ENCODE assay signal across 7 cellular contexts in genomic region chr22:50505776-50506610, GRCh38. TPM values are rescaled to one million over a fixed set of nuclear protein-coding genes. Genes with fewer than 3 reads are reported as not detected.
DNase-seq lines count a peak whose midpoint lies in the region; ATAC-seq and TF ChIP-seq lines count a peak whose summit lies in the region.
"Had no signal": no experiment of that assay in that cellular context is flagged by ENCODE, and none has a peak within 500 bp of the region (broad histone marks: within the 10 kb centered on the region; RNA-seq: fewer than 3 reads in every experiment).

No MANE protein-coding gene starts in this region.

- peaks cover 22% of the 10 kb centered on the region for H3K4me1 Mint-ChIP-seq in activated T-cell treated with anti-CD3 and anti-CD28 coated beads, Interleukin-2, amount 50 U/mL, for 72 hours (ENCODE audit: low read depth)
- peaks cover 9% of the 10 kb centered on the region for H3K4me1 Mint-ChIP-seq in type B pancreatic cell (ENCODE audit: unreplicated experiment)

- no peak overlapping the region for H3K27ac Mint-ChIP-seq in activated T-cell treated with anti-CD3 and anti-CD28 coated beads, Interleukin-2, amount 50 U/mL, for 72 hours
- no peak overlapping the region for H3K27ac Mint-ChIP-seq in type B pancreatic cell

- DNase-seq in activated T-cell treated with anti-CD3 and anti-CD28 coated beads, Interleukin-2, amount 50 U/mL, for 72 hours = no peak
- no peak for DNase-seq in activated T-cell treated with anti-CD3 and anti-CD28 coated beads, Interleukin-2, amount 50 U/mL, for 48 hours
- DNase-seq in epithelial cell of esophagus (ENCODE audit: low read depth) = no peak
- DNase-seq in type B pancreatic cell (ENCODE audit: extremely low spot score, unreplicated experiment) = peak; percentile 67
- DNase-seq in NCI-H128 (lab: John Stamatoyannopoulos, UW; ENCODE audit: unreplicated experiment) = no peak
- DNase-seq in mesenteric fat pad (ENCODE audit: low spot score) = no peak
- DNase-seq: NCI-H1092 treated with DMSO at 0.1 percent for 48 hours had no signal

- no peak for TF ChIP-seq CTCF in epithelial cell of esophagus (IDR thresholded peaks at IDR 0.05; ENCODE audit: insufficient read depth, low read depth, low read length, missing control alignments)
- TF ChIP-seq CTCF in type B pancreatic cell (conservative IDR thresholded peaks at IDR 0.05) = no peak

- H3K27me3 Mint-ChIP-seq in activated T-cell treated with anti-CD3 and anti-CD28 coated beads, Interleukin-2, amount 50 U/mL, for 72 hours (ENCODE audit: low read depth) = no peaks in the 10 kb centered on the region
- H3K27me3 Mint-ChIP-seq in type B pancreatic cell = no peaks in the 10 kb centered on the region

- peaks cover 0 to 7% of the 10 kb centered on the region in 2 donors for H3K36me3 Mint-ChIP-seq in activated T-cell treated with anti-CD3 and anti-CD28 coated beads, Interleukin-2, amount 50 U/mL, for 72 hours (ENCODE audit: insufficient read depth in 2 of 2)
- H3K36me3 Mint-ChIP-seq in type B pancreatic cell = no peaks in the 10 kb centered on the region

- ATAC-seq in activated T-cell treated with anti-CD3 and anti-CD28 coated beads, Interleukin-2, amount 50 U/mL, for 72 hours (replicated peaks in 1 of 2) = no peak

- H3K4me3 Mint-ChIP-seq in activated T-cell treated with anti-CD3 and anti-CD28 coated beads, Interleukin-2, amount 50 U/mL, for 72 hours = peak overlapping the region; percentile 89 to 97
- peak overlapping the region; percentile 93 for H3K4me3 Mint-ChIP-seq in type B pancreatic cell

- no peaks in the 10 kb centered on the region for H3K9me3 Mint-ChIP-seq in activated T-cell treated with anti-CD3 and anti-CD28 coated beads, Interleukin-2, amount 50 U/mL, for 72 hours
- no peaks in the 10 kb centered on the region for H3K9me3 Mint-ChIP-seq in type B pancreatic cell

- H3K4me3 ChIP-seq in epithelial cell of esophagus (ENCODE audit: low read length) = peak overlapping the region; percentile 90

RNA-seq across cellular contexts. Expression of gene LMF2, which starts 1.5 kb away (rescaled TPM):
- 10 to 100 TPM; 64.8 to 64.9 TPM for total RNA-seq in activated T-cell treated with anti-CD3 and anti-CD28 coated beads, Interleukin-2, amount 50 U/mL, for 72 hours
- total RNA-seq in type B pancreatic cell (ENCODE audit: low replicate concordance) (65.5 and 74.0 TPM in 2 replicates), mesenteric fat pad (57.1 TPM)

RNA-seq across cellular contexts. Expression of gene NCAPH2, which starts 2.0 kb away (rescaled TPM):
- 100 to 1,000 TPM; 120 to 141 TPM for total RNA-seq in activated T-cell treated with anti-CD3 and anti-CD28 coated beads, Interleukin-2, amount 50 U/mL, for 72 hours
- total RNA-seq in type B pancreatic cell (ENCODE audit: low replicate concordance) = 60.0 and 75.2 TPM in 2 replicates
- total RNA-seq in mesenteric fat pad = 25.0 TPM

RNA-seq across cellular contexts. Expression of gene MIOX, which starts 19.3 kb away (rescaled TPM):
- total RNA-seq in activated T-cell treated with anti-CD3 and anti-CD28 coated beads, Interleukin-2, amount 50 U/mL, for 72 hours = 1 to 10 TPM; 3.4 to 5.2 TPM
- total RNA-seq in type B pancreatic cell (ENCODE audit: low replicate concordance) (1.2 TPM in 1 of 2 replicates, not detected in the other), mesenteric fat pad (not detected)

RNA-seq across cellular contexts. Expression of gene SCO2, which starts 19.4 kb away (rescaled TPM):
- total RNA-seq in activated T-cell treated with anti-CD3 and anti-CD28 coated beads, Interleukin-2, amount 50 U/mL, for 72 hours = 1 to 10 TPM; 8.3 to 8.5 TPM
- total RNA-seq in type B pancreatic cell (ENCODE audit: low replicate concordance) = 2.0 and 6.1 TPM in 2 replicates
- total RNA-seq in mesenteric fat pad = 9.6 TPM

RNA-seq across cellular contexts. Expression of gene TYMP, which starts 23.8 kb away (rescaled TPM):
- total RNA-seq in activated T-cell treated with anti-CD3 and anti-CD28 coated beads, Interleukin-2, amount 50 U/mL, for 72 hours = 100 to 1,000 TPM in 1 of 2 donors, 10 to 100 TPM in 1; 71.5 to 101 TPM
- total RNA-seq in type B pancreatic cell (ENCODE audit: low replicate concordance) (5.8 and 6.1 TPM in 2 replicates), mesenteric fat pad (165 TPM)
